In genomic region chr6:46990031-46990644, GRCh38 we compare ENCODE assay signal across 12 cellular contexts. TPM values are rescaled to one million over a fixed set of nuclear protein-coding genes. Genes with fewer than 3 reads are reported as not detected.
DNase-seq lines count a peak whose midpoint lies in the region; ATAC-seq, FAIRE-seq and TF ChIP-seq lines count a peak whose summit lies in the region.
"Had no signal": no experiment of that assay in that cellular context is flagged by ENCODE, and none has a peak within 500 bp of the region (broad histone marks: within the 10 kb centered on the region; RNA-seq: fewer than 3 reads in every experiment).

No MANE protein-coding gene starts in this region.

- WGBS in right lobe of liver (ENCODE audit: insufficient coverage, low coverage, low lambda C conversion rate, missing lambda C conversion rate): 21% methylated on average over 4 of the region's 6 CpGs
- WGBS in HepG2 (ENCODE audit: low lambda C conversion rate): 18% methylated on average over 6 of the region's 6 CpGs
- WGBS in gastroesophageal sphincter (ENCODE audit: low coverage in 1 of 2), 2 donors: 53 to 85% methylated on average over 6 of the region's 6 CpGs
- 45% methylated on average over 6 of the region's 6 CpGs for WGBS in prostate gland

- no peaks in the 10 kb centered on the region for H3K9me3 ChIP-seq in right lobe of liver
- no peaks in the 10 kb centered on the region for H3K9me3 ChIP-seq in HepG2 (ENCODE audit: low read length)
- H3K9me3 ChIP-seq in gastroesophageal sphincter: no peaks in the 10 kb centered on the region
- no peaks in the 10 kb centered on the region for H3K9me3 ChIP-seq in parathyroid adenoma (ENCODE audit: control insufficient read depth, low read length)
- no peaks in the 10 kb centered on the region for H3K9me3 ChIP-seq in prostate gland
- H3K9me3 ChIP-seq: psoas muscle had no signal

- no peaks in the 10 kb centered on the region for H3K4me1 Mint-ChIP-seq in activated CD4-positive, alpha-beta memory T cell treated with anti-CD3 and anti-CD28 coated beads for 36 hours (ENCODE audit: low read depth)

- no peak for TF ChIP-seq CTCF in right lobe of liver (IDR thresholded peaks at IDR 0.05)
- no peak for TF ChIP-seq CTCF in HepG2 (CRISPR knock-in tag; IDR thresholded peaks at IDR 0.05)
- no peak for TF ChIP-seq CTCF in gastroesophageal sphincter (IDR thresholded peaks at IDR 0.05)
- no peak for TF ChIP-seq CTCF in parathyroid adenoma (IDR thresholded peaks at IDR 0.05)
- TF ChIP-seq CTCF in prostate gland (IDR thresholded peaks at IDR 0.05): no peak

- H3K36me3 ChIP-seq in right lobe of liver (no peaks in the 10 kb centered on the region), HepG2 (replicated peaks in 1 of 2; ENCODE audit: control insufficient read depth in 1 of 2, insufficient read depth in 2 of 2, low read length in 2 of 2) (no peaks in the 10 kb centered on the region), gastroesophageal sphincter (no peaks in the 10 kb centered on the region), parathyroid adenoma (ENCODE audit: control insufficient read depth, insufficient read depth, low read length) (no peaks in the 10 kb centered on the region), prostate gland (no peaks in the 10 kb centered on the region)

- no peaks in the 10 kb centered on the region for H3K36me3 Mint-ChIP-seq in activated CD4-positive, alpha-beta memory T cell treated with anti-CD3 and anti-CD28 coated beads for 36 hours

- H3K4me2 ChIP-seq in HepG2 (ENCODE audit: low read depth, low read length): no peak overlapping the region
- H3K4me2 ChIP-seq in parathyroid adenoma (ENCODE audit: low read length): peak overlapping the region; percentile 71

- H3K4me3 ChIP-seq in right lobe of liver: no peak overlapping the region
- no peak overlapping the region for H3K4me3 ChIP-seq in HepG2 (replicated peaks in 1 of 3; ENCODE audit: insufficient read depth in 1 of 3, low read depth in 2 of 3, low read length in 3 of 3)
- H3K4me3 ChIP-seq in gastroesophageal sphincter: no peak overlapping the region
- no peak overlapping the region for H3K4me3 ChIP-seq in parathyroid adenoma (ENCODE audit: low read depth, low read length)
- H3K4me3 ChIP-seq in prostate gland: no peak overlapping the region
- H3K4me3 ChIP-seq: psoas muscle had no signal

- H2AFZ ChIP-seq in HepG2 (ENCODE audit: low read length) (no peak overlapping the region), parathyroid adenoma (peak overlapping the region; percentile 59)

- TF ChIP-seq EP300 in HepG2 (IDR thresholded peaks at IDR 0.05; ENCODE audit: low read depth in 2 of 2, low read length in 2 of 2) (no peak), HepG2 (CRISPR knock-in tag; IDR thresholded peaks at IDR 0.05; ENCODE audit: borderline replicate concordance) (no peak), gastroesophageal sphincter (IDR thresholded peaks at IDR 0.05) (no peak)

- H3K9ac ChIP-seq in HepG2 (ENCODE audit: insufficient read depth, low read depth, low read length) (no peak overlapping the region), parathyroid adenoma (no peak overlapping the region)

- H3K27me3 Mint-ChIP-seq in activated CD4-positive, alpha-beta memory T cell treated with anti-CD3 and anti-CD28 coated beads for 36 hours: peaks cover 7% of the 10 kb centered on the region

- CTCF ChIA-PET in HepG2 (lab: Yijun Ruan, JAX; ENCODE audit: low intra/inter-chr PET ratio, low total read pairs): interaction anchor here (1.2 to 2.1 kb wide), 3 partner anchors 141 to 900 kb away, joined by 4 to 21 read pairs (median 9); no protein-coding TSS in a partner anchor
- CTCF ChIA-PET in activated CD4-positive, alpha-beta memory T cell treated with anti-CD3 and anti-CD28 coated beads for 36 hours (lab: Charles Lee): interaction anchor here (0.7 to 1.1 kb wide), 2 partner anchors 141 to 876 kb away, joined by 3 to 4 read pairs; no protein-coding TSS in a partner anchor

- H3K4me1 ChIP-seq in right lobe of liver (peaks cover 0 to 18% (median 7%) of the 10 kb centered on the region in 4 donors), HepG2 (ENCODE audit: insufficient read depth, low read length) (no peaks in the 10 kb centered on the region), gastroesophageal sphincter (peaks cover 0 to 3% (median 0%) of the 10 kb centered on the region in 3 donors), parathyroid adenoma (peaks cover 14% of the 10 kb centered on the region), prostate gland (replicated peaks) (peaks cover 8% of the 10 kb centered on the region)
- H3K4me1 ChIP-seq: psoas muscle had no signal

- intact Hi-C loops in right lobe of liver (cut with DNase I) (no loop called here), HepG2 (cut with micrococcal nuclease; ENCODE audit: unreplicated experiment) (loop anchor here (5.0 kb wide), 3 partner anchors 208 to 898 kb away; no protein-coding TSS in a partner anchor), prostate gland (cut with DNase I) (no loop called here)
- intact Hi-C loops in activated CD4-positive, alpha-beta memory T cell treated with anti-CD3 and anti-CD28 coated beads for 36 hours (cut with micrococcal nuclease): no loop called here

- no peaks in the 10 kb centered on the region for H3K9me3 Mint-ChIP-seq in activated CD4-positive, alpha-beta memory T cell treated with anti-CD3 and anti-CD28 coated beads for 36 hours

- no peak for DNase-seq in right lobe of liver
- DNase-seq in HepG2 (ENCODE audit: low spot score): no peak
- no peak for DNase-seq in stimulated activated CD4-positive, alpha-beta T cell treated with anti-CD3 and anti-CD28 coated beads, Interleukin-12 subunit alpha, Interleukin-12 subunit beta, amount 100 ng/mL, for 4 hours
- DNase-seq in activated CD4-positive, alpha-beta memory T cell treated with anti-CD3 and anti-CD28 coated beads for 36 hours: no peak
- DNase-seq in NCI-H2171 (lab: John Stamatoyannopoulos, UW): no peak
- no peak for DNase-seq in prostate gland (ENCODE audit: low spot score)
- DNase-seq: activated CD8-positive, alpha-beta T cell treated with anti-CD3 and anti-CD28 coated beads, Interleukin-2, amount 10 ng/mL, durations not matched to agents 7 days and 5 days; effector memory CD4-positive, alpha-beta T cell; stimulated activated CD4-positive, alpha-beta T cell treated with anti-CD3 and anti-CD28 coated beads, Interleukin-2, amount 100 ng/mL, for 24 hours had no signal

- H3K27ac ChIP-seq in right lobe of liver: no peak overlapping the region
- no peak overlapping the region for H3K27ac ChIP-seq in HepG2 (ENCODE audit: extremely low read length, insufficient read depth, low read length)
- peak overlapping the region in 2 of 4 donors; percentile 43 to 44 for H3K27ac ChIP-seq in gastroesophageal sphincter
- peak overlapping the region; percentile 47 for H3K27ac ChIP-seq in parathyroid adenoma
- no peak overlapping the region for H3K27ac ChIP-seq in prostate gland
- H3K27ac ChIP-seq: psoas muscle had no signal

- no TSS peak for BruUV-seq in HepG2 (replicated peaks; lab: Mats Ljungman, UMichigan)

- no peak for FAIRE-seq in HepG2 (lab: Jason Lieb, UNC)

- H3K27ac Mint-ChIP-seq in activated CD4-positive, alpha-beta memory T cell treated with anti-CD3 and anti-CD28 coated beads for 36 hours: no peak overlapping the region
- H3K27ac Mint-ChIP-seq: activated CD8-positive, alpha-beta T cell treated with anti-CD3 and anti-CD28 coated beads, Interleukin-2, amount 10 ng/mL, durations not matched to agents 7 days and 5 days had no signal

- no peak for TF ChIP-seq POLR2A in right lobe of liver (IDR thresholded peaks at IDR 0.05)
- no peak for TF ChIP-seq POLR2A in HepG2 (IDR thresholded peaks at IDR 0.05; ENCODE audit: insufficient read depth in 1 of 2, low read depth in 2 of 2, low read length in 2 of 2)
- no peak for TF ChIP-seq POLR2A in gastroesophageal sphincter (IDR thresholded peaks at IDR 0.05)
- TF ChIP-seq POLR2A in prostate gland (IDR thresholded peaks at IDR 0.05): no peak

- no peaks in the 10 kb centered on the region for H4K20me1 ChIP-seq in HepG2 (ENCODE audit: insufficient read depth, low read length)

- POLR2A ChIA-PET in HepG2 (lab: Yijun Ruan, JAX): no interaction called here
- POLR2A ChIA-PET in activated CD4-positive, alpha-beta memory T cell treated with anti-CD3 and anti-CD28 coated beads for 36 hours (lab: Charles Lee): no interaction called here

- H3K27me3 ChIP-seq in right lobe of liver: no peaks in the 10 kb centered on the region
- peaks cover 0 to 26% of the 10 kb centered on the region in 2 experiments; a peak in 2 of 5 replicates for H3K27me3 ChIP-seq in HepG2 (ENCODE audit: control insufficient read depth in 1 of 2, insufficient read depth in 2 of 2, low read length in 2 of 2)
- no peaks in the 10 kb centered on the region for H3K27me3 ChIP-seq in gastroesophageal sphincter
- no peaks in the 10 kb centered on the region for H3K27me3 ChIP-seq in parathyroid adenoma (ENCODE audit: control insufficient read depth, insufficient read depth, low read length)
- no peaks in the 10 kb centered on the region for H3K27me3 ChIP-seq in prostate gland (replicated peaks; ENCODE audit: insufficient read depth)

- in situ Hi-C loops in HepG2 (cut with HindIII; ENCODE audit: extremely low pct_ligation_motif_present, low pct_unique_long_range_greater_than_20kb): loop anchor here (25.0 kb wide), 3 partner anchors 128 to 903 kb away; no protein-coding TSS in a partner anchor

- no peak for TF ChIP-seq RAD21 in HepG2 (CRISPR knock-in tag; IDR thresholded peaks at IDR 0.05)

- ATAC-seq in right lobe of liver: peak; percentile 26 to 57 (median 42)
- no peak for ATAC-seq in HepG2
- peak; percentile 46 for ATAC-seq in gastroesophageal sphincter
- ATAC-seq: activated CD8-positive, alpha-beta T cell treated with anti-CD3 and anti-CD28 coated beads, Interleukin-2, amount 10 ng/mL, durations not matched to agents 7 days and 5 days had no signal

- H3K79me2 ChIP-seq in HepG2 (ENCODE audit: insufficient read depth, low read length): no peaks in the 10 kb centered on the region
- no peaks in the 10 kb centered on the region for H3K79me2 ChIP-seq in parathyroid adenoma

- H3K4me3 Mint-ChIP-seq in activated CD4-positive, alpha-beta memory T cell treated with anti-CD3 and anti-CD28 coated beads for 36 hours: no peak overlapping the region
- H3K4me3 Mint-ChIP-seq: activated CD8-positive, alpha-beta T cell treated with anti-CD3 and anti-CD28 coated beads, Interleukin-2, amount 10 ng/mL, durations not matched to agents 7 days and 5 days had no signal

RNA-seq across cellular contexts. Expression of gene ADGRF1, which starts 52.0 kb away (rescaled TPM):
- not detected for total RNA-seq in right lobe of liver
- not detected in 2 replicates for total RNA-seq in HepG2 (2016; rRNA removed; fragmentation: Illumina TruSeq; extraction: Trizol)
- total RNA-seq in HepG2 (2016; cell fraction: cytosol; rRNA removed; fragmentation: Illumina TruSeq; extraction: Trizol; ENCODE audit: low read depth): not detected in 2 replicates
- not detected in 2 replicates for total RNA-seq in HepG2 (2016; cell fraction: insoluble cytoplasmic fraction; rRNA removed; fragmentation: Illumina TruSeq; extraction: Trizol)
- total RNA-seq in HepG2 (2016; cell fraction: membrane; rRNA removed; fragmentation: Illumina TruSeq; extraction: Trizol): not detected in 2 replicates
- total RNA-seq in HepG2 (2016; cell fraction: nucleus; rRNA removed; fragmentation: Illumina TruSeq; extraction: Trizol): not detected in 2 replicates
- not detected in 2 replicates for polyA plus RNA-seq in HepG2 (2011; rRNA removed)
- 0.03 TPM in 1 of 2 replicates, not detected in the other for polyA plus RNA-seq in HepG2 (2011; cell fraction: cytosol; rRNA removed)
- polyA plus RNA-seq in HepG2 (2011; cell fraction: nucleus; rRNA removed): not detected in 2 replicates
- not detected in 2 replicates for polyA plus RNA-seq in HepG2 (2012)
- polyA plus RNA-seq in HepG2 (2016; cell fraction: cytosol; fragmentation: Illumina TruSeq; extraction: Trizol; ENCODE audit: low read depth): not detected in 2 replicates
- not detected in 2 replicates for polyA plus RNA-seq in HepG2 (2016; cell fraction: insoluble cytoplasmic fraction; fragmentation: Illumina TruSeq; extraction: Trizol; ENCODE audit: low read depth)
- polyA plus RNA-seq in HepG2 (2016; cell fraction: membrane; fragmentation: Illumina TruSeq; extraction: Trizol; ENCODE audit: low read depth): not detected in 2 replicates
- polyA plus RNA-seq in HepG2 (2016; cell fraction: nucleus; fragmentation: Illumina TruSeq; extraction: Trizol; ENCODE audit: insufficient read depth, low read depth): not detected in 2 replicates
- polyA minus RNA-seq in HepG2 (2011; rRNA and poly(A)+ RNA removed; ENCODE audit: low replicate concordance): not detected in 2 replicates
- polyA minus RNA-seq in HepG2 (2011; cell fraction: cytosol; rRNA and poly(A)+ RNA removed): not detected in 2 replicates
- polyA minus RNA-seq in HepG2 (2011; cell fraction: nucleus; rRNA and poly(A)+ RNA removed): not detected in 2 replicates
- 1 to 10 TPM in 1 of 4 donors, not detected in 3; 1.8 TPM for total RNA-seq in gastroesophageal sphincter
- total RNA-seq in activated CD4-positive, alpha-beta memory T cell treated with anti-CD3 and anti-CD28 coated beads for 36 hours: not detected
- 10 to 100 TPM in 1 of 2 donors, 1 to 10 TPM in 1; 5.6 to 11.5 TPM for total RNA-seq in prostate gland
- total RNA-seq: activated CD8-positive, alpha-beta T cell treated with anti-CD3 and anti-CD28 coated beads, Interleukin-2, amount 10 ng/mL, durations not matched to agents 7 days and 5 days; psoas muscle had no signal
- polyA plus RNA-seq: psoas muscle had no signal
